13 cellular contexts compared by ENCODE assay signal in genomic region chr20:58714923-58715708, GRCh38. TPM values are rescaled to one million over a fixed set of nuclear protein-coding genes. Genes with fewer than 3 reads are reported as not detected.
DNase-seq lines count a peak whose midpoint lies in the region; ATAC-seq and TF ChIP-seq lines count a peak whose summit lies in the region.
"Had no signal": no experiment of that assay in that cellular context is flagged by ENCODE, and none has a peak within 500 bp of the region (broad histone marks: within the 10 kb centered on the region; RNA-seq: fewer than 3 reads in every experiment).

No MANE protein-coding gene starts in this region.

- no peak overlapping the region for H3K27ac ChIP-seq in right cardiac atrium (ENCODE audit: low read length)
- H3K27ac ChIP-seq in prostate gland, result no peak overlapping the region
- H3K27ac ChIP-seq: parathyroid adenoma, thoracic aorta had no signal

- DNase-seq in activated T-cell treated with anti-CD3 and anti-CD28 coated beads, Interleukin-2, amount 50 U/mL, for 1 hour, result peak; percentile 6
- DNase-seq in activated T-cell treated with anti-CD3 and anti-CD28 coated beads for 4 hours, result no peak
- DNase-seq in NB4 (ENCODE audit: low read depth), result peak; percentile 0
- DNase-seq in right cardiac atrium, result peak in 2 of 3 donors; percentile 10 to 38
- DNase-seq in prostate gland (ENCODE audit: low spot score), result peak; percentile 3
- no peak for DNase-seq in NCI-H524 (lab: John Stamatoyannopoulos, UW)
- DNase-seq: activated naive CD8-positive, alpha-beta T cell treated with anti-CD3 and anti-CD28 coated beads, Interleukin-2, amount 50 U/mL, for 24 hours; NCI-H2081; stimulated activated CD8-positive, alpha-beta memory T cell treated with anti-CD3 and anti-CD28 coated beads, Interleukin-4, amount 100 ng/mL, for 48 hours had no signal

- TF ChIP-seq POLR2A in NB4 (IDR thresholded peaks at IDR 0.05; ENCODE audit: extremely low read depth, insufficient read length) (no peak), prostate gland (IDR thresholded peaks at IDR 0.05) (no peak)

- H3K4me3 ChIP-seq in NB4 (ENCODE audit: low read depth, low read length) (no peak overlapping the region), right cardiac atrium (ENCODE audit: low read length) (no peak overlapping the region), prostate gland (no peak overlapping the region)
- H3K4me3 ChIP-seq: thoracic aorta had no signal

- intact Hi-C loops in right cardiac atrium (cut with DNase I), result no loop called here
- intact Hi-C loops in prostate gland (cut with DNase I), result no loop called here

- no peaks in the 10 kb centered on the region for H3K4me1 ChIP-seq in right cardiac atrium (ENCODE audit: control insufficient read depth, insufficient read depth, low read length)
- no peaks in the 10 kb centered on the region for H3K4me1 ChIP-seq in prostate gland (replicated peaks)
- H3K4me1 ChIP-seq: parathyroid adenoma had no signal

- H3K36me3 ChIP-seq in prostate gland, result no peaks in the 10 kb centered on the region

- WGBS in right cardiac atrium, result 91% methylated on average over 25 of the region's 25 CpGs
- 79% methylated on average over 20 of the region's 25 CpGs for WGBS in prostate gland

- TF ChIP-seq CTCF in NB4 (IDR thresholded peaks at IDR 0.05; ENCODE audit: low read depth, low read length) (no peak), prostate gland (IDR thresholded peaks at IDR 0.05) (no peak)

- no peak for ATAC-seq in right cardiac atrium
- ATAC-seq in GM21528 (IDR thresholded peaks at IDR 0.05; ENCODE audit: low FRiP score, unreplicated experiment), result no peak
- no peak for ATAC-seq in HG03565 (IDR thresholded peaks at IDR 0.05; ENCODE audit: unreplicated experiment)
- ATAC-seq: activated naive CD8-positive, alpha-beta T cell treated with anti-CD3 and anti-CD28 coated beads, Interleukin-2, amount 50 U/mL, for 24 hours had no signal

- H3K27me3 ChIP-seq in right cardiac atrium (ENCODE audit: control insufficient read depth, insufficient read depth) (no peaks in the 10 kb centered on the region), prostate gland (replicated peaks; ENCODE audit: insufficient read depth) (no peaks in the 10 kb centered on the region)

- no peaks in the 10 kb centered on the region for H3K9me3 ChIP-seq in right cardiac atrium (ENCODE audit: control insufficient read depth, low read length)
- no peaks in the 10 kb centered on the region for H3K9me3 ChIP-seq in prostate gland
- H3K9me3 ChIP-seq: thoracic aorta had no signal

RNA-seq across cellular contexts. Expression of gene NPEPL1, which starts 22.5 kb away (rescaled TPM):
- total RNA-seq in right cardiac atrium, result 10 to 100 TPM; 22.0 to 28.8 (median 23.0) TPM
- 26.1 TPM for polyA plus RNA-seq in right cardiac atrium
- 10 to 100 TPM; 25.7 to 63.1 TPM for total RNA-seq in prostate gland

Comparison
In these comparisons a context has a peak if more than half of its experiments do, and no peak if none do; other contexts are left out.
1. DNase-seq: peak in activated T-cell treated with anti-CD3 and anti-CD28 coated beads, Interleukin-2, amount 50 U/mL, for 1 hour (single experiment), NB4 (single experiment), right cardiac atrium (2 of 3) and prostate gland (single experiment); none in activated T-cell treated with anti-CD3 and anti-CD28 coated beads for 4 hours (single experiment) and NCI-H524 (0 of 2).